8 cellular contexts compared by ENCODE assay signal in genomic region chr3:39166134-39166710, GRCh38. TPM values are rescaled to one million over a fixed set of nuclear protein-coding genes. Genes with fewer than 3 reads are reported as not detected.
DNase-seq lines count a peak whose midpoint lies in the region; ATAC-seq lines count a peak whose summit lies in the region.

No MANE protein-coding gene starts in this region.

- ATAC-seq in Right ventricle myocardium inferior (peak; percentile 26), HG03342 (IDR thresholded peaks at IDR 0.05; ENCODE audit: unreplicated experiment) (no peak), HG02852 (IDR thresholded peaks at IDR 0.05; ENCODE audit: unreplicated experiment) (no peak)

- DNase-seq in Right ventricle myocardium inferior (ENCODE audit: missing footprints) (peak; percentile 35), cardiac septum (ENCODE audit: low spot score) (no peak), astrocyte of the hippocampus (ENCODE audit: low read depth, low spot score) (peak; percentile 84), iris pigment epithelial cell (ENCODE audit: low read depth) (peak; percentile 98), NCI-H146 treated with DMSO at 0.1 percent for 48 hours (lab: John Stamatoyannopoulos, UW; ENCODE audit: unreplicated experiment) (no peak)
- DNase-seq in activated CD8-positive, alpha-beta memory T cell treated with anti-CD3 and anti-CD28 coated beads, Interleukin-2, amount 50 U/mL, for 48 hours = no peak

- intact Hi-C loops in Right ventricle myocardium inferior (cut with DNase I) = no loop called here
- intact Hi-C loops in cardiac septum (cut with DNase I) = no loop called here

RNA-seq across cellular contexts. Expression of gene CSRNP1, which starts 12.8 kb away (rescaled TPM):
- total RNA-seq in Right ventricle myocardium inferior = 12.9 TPM
- 11.5 TPM for total RNA-seq in cardiac septum

RNA-seq across cellular contexts. Expression of gene XIRP1, which starts 26.2 kb away (rescaled TPM):
- total RNA-seq in Right ventricle myocardium inferior (317 TPM), cardiac septum (1,123 TPM)

RNA-seq across cellular contexts. Expression of gene TTC21A, which starts 58.7 kb away (rescaled TPM):
- 1.2 TPM for total RNA-seq in Right ventricle myocardium inferior
- 3.0 TPM for total RNA-seq in cardiac septum

RNA-seq across cellular contexts. Expression of gene GORASP1, which starts 58.8 kb away (rescaled TPM):
- 45.6 TPM for total RNA-seq in Right ventricle myocardium inferior
- total RNA-seq in cardiac septum = 45.9 TPM

Comparison
In these comparisons a context has a peak if more than half of its experiments do, and no peak if none do; other contexts are left out.
1. DNase-seq: peak in Right ventricle myocardium inferior (single experiment), astrocyte of the hippocampus (single experiment) and iris pigment epithelial cell (single experiment); none in cardiac septum (single experiment), activated CD8-positive, alpha-beta memory T cell treated with anti-CD3 and anti-CD28 coated beads, Interleukin-2, amount 50 U/mL, for 48 hours (single experiment) and NCI-H146 treated with DMSO at 0.1 percent for 48 hours (single experiment).